In the genomic region with DNA sequence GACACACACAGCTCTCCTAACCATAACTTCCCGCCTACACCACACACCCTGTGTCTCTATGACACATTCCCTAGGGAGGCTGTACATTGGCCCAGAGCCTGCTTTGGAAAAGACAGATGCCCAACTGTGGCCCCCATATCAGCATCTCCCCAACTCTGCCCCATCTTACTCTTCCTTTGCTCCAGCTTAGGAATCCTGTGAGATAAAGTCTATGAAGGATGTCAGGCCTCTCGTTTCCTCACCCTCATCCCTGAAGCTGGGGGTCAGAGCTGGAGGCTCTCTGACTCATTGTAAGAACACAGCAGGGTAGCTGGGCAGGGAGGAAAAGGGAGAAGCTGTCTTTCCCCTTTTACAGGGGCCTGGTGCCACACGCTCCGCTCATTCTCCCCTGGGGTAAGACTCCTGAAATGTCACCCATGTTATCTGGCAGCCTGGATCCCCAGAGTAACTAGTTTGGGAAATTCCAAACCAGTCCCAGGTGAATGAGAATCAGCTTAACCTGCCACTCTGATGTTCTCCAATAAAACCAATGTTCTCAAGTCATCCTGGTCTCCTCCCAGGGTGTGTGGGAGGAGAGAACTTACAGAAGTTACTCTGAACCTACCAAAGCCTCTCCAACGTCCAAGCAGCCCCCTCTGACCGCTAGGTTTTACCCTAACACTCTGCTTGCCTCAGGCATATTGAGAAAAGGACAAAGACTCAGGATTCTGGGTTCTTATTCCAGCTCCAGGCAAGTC, we compare ENCODE assay signal across 10 cellular contexts. TPM values are rescaled to one million over a fixed set of nuclear protein-coding genes. Genes with fewer than 3 reads are reported as not detected.
DNase-seq lines count a peak whose midpoint lies in the region; ATAC-seq and TF ChIP-seq lines count a peak whose summit lies in the region.
"Had no signal": no experiment of that assay in that cellular context is flagged by ENCODE, and none has a peak within 500 bp of the region (broad histone marks: within the 10 kb centered on the region; RNA-seq: fewer than 3 reads in every experiment).

No MANE protein-coding gene starts in this region.

- CTCF ChIA-PET in MCF 10A (lab: Yijun Ruan, JAX): interaction anchor here (0.6 to 2.6 kb wide), 11 partner anchors 10 to 218 kb away, joined by 3 to 12 read pairs (median 4); no protein-coding TSS in a partner anchor

- ATAC-seq in stimulated activated naive CD8-positive, alpha-beta T cell treated with anti-CD3 and anti-CD28 coated beads, Interleukin-15, amount 100 ng/mL, for 72 hours: no peak

- no peaks in the 10 kb centered on the region for H3K9me3 Mint-ChIP-seq in MCF 10A (ENCODE audit: unreplicated experiment)
- no peaks in the 10 kb centered on the region for H3K9me3 Mint-ChIP-seq in stimulated activated naive CD8-positive, alpha-beta T cell treated with anti-CD3 and anti-CD28 coated beads, Interleukin-15, amount 100 ng/mL, for 72 hours
- H3K9me3 Mint-ChIP-seq: central memory CD8-positive, alpha-beta T cell had no signal

- H3K27ac ChIP-seq in BLaER1 treated with 17β-estradiol and CSF1 and Interleukin-3, amounts not matched to agents 10 nM and 100 nM: peak overlapping the region in 9 of 11 experiments; percentile 7 to 58 (median 29); a peak in 10 of 22 replicates

- DNase-seq in MV-4-11 (lab: John Stamatoyannopoulos, UW) (peak; percentile 36), MCF 10A (ENCODE audit: unreplicated experiment) (peak; percentile 78), amygdala (lab: John Stamatoyannopoulos, UW) (no peak), activated T-cell treated with anti-CD3 and anti-CD28 coated beads for 4 hours (no peak)
- DNase-seq in stimulated activated naive CD8-positive, alpha-beta T cell treated with anti-CD3 and anti-CD28 coated beads, Interleukin-15, amount 100 ng/mL, for 72 hours: no peak
- no peak for DNase-seq in activated CD4-positive, alpha-beta T cell treated with anti-CD3 and anti-CD28 coated beads, Interleukin-2, amount 50 U/mL, for 48 hours
- DNase-seq: activated CD4-positive, alpha-beta T cell treated with anti-CD3 and anti-CD28 coated beads for 4 hours had no signal

- peaks cover 12% of the 10 kb centered on the region for H3K36me3 Mint-ChIP-seq in MCF 10A (ENCODE audit: insufficient read depth, unreplicated experiment)

- peaks cover 42 to 50% (median 47%) of the 10 kb centered on the region in 10 experiments for H3K4me1 ChIP-seq in BLaER1 treated with 17β-estradiol and CSF1 and Interleukin-3, amounts not matched to agents 10 nM and 100 nM
- peaks cover 56% of the 10 kb centered on the region for H3K4me1 ChIP-seq in mucosa of stomach (ENCODE audit: control insufficient read depth, insufficient read depth, low read length)

- POLR2A ChIA-PET in MCF 10A (lab: Yijun Ruan, JAX): interaction anchor here (0.5 to 6.9 kb wide), 19 partner anchors 9 to 199 kb away, joined by 3 to 65 read pairs (median 5); a partner anchor contains a TSS

- no peak overlapping the region for H3K4me3 ChIP-seq in BLaER1 treated with 17β-estradiol and CSF1 and Interleukin-3, amounts not matched to agents 10 nM and 100 nM
- H3K4me3 ChIP-seq in mucosa of stomach (ENCODE audit: low read length): peak overlapping the region; percentile 36

- no peak for TF ChIP-seq CTCF in MCF 10A (IDR thresholded peaks at IDR 0.05; ENCODE audit: unreplicated experiment)

- H3K4me2 ChIP-seq in BLaER1 treated with 17β-estradiol and CSF1 and Interleukin-3, amounts not matched to agents 10 nM and 100 nM: peak overlapping the region; percentile 57 to 100 (median 99)

- intact Hi-C loops in MCF 10A (cut with micrococcal nuclease): no loop called here

- BruUV-seq in MCF 10A (replicated peaks; lab: Mats Ljungman, UMichigan): no TSS peak

- peak overlapping the region; percentile 74 for H3K27ac Mint-ChIP-seq in MCF 10A (ENCODE audit: low read depth, unreplicated experiment)
- peak overlapping the region in 1 of 2 donors; percentile 85 for H3K27ac Mint-ChIP-seq in stimulated activated naive CD8-positive, alpha-beta T cell treated with anti-CD3 and anti-CD28 coated beads, Interleukin-15, amount 100 ng/mL, for 72 hours

- no peaks in the 10 kb centered on the region for H3K27me3 Mint-ChIP-seq in MCF 10A (ENCODE audit: insufficient read depth, unreplicated experiment)
- peaks cover 7% of the 10 kb centered on the region for H3K27me3 Mint-ChIP-seq in stimulated activated naive CD8-positive, alpha-beta T cell treated with anti-CD3 and anti-CD28 coated beads, Interleukin-15, amount 100 ng/mL, for 72 hours
- H3K27me3 Mint-ChIP-seq: central memory CD8-positive, alpha-beta T cell had no signal

- peak overlapping the region; percentile 43 for H3K4me3 Mint-ChIP-seq in MCF 10A (ENCODE audit: unreplicated experiment)
- H3K4me3 Mint-ChIP-seq in stimulated activated naive CD8-positive, alpha-beta T cell treated with anti-CD3 and anti-CD28 coated beads, Interleukin-15, amount 100 ng/mL, for 72 hours: no peak overlapping the region
- H3K4me3 Mint-ChIP-seq: central memory CD8-positive, alpha-beta T cell had no signal

- peaks cover 31% of the 10 kb centered on the region for H3K4me1 Mint-ChIP-seq in MCF 10A (ENCODE audit: insufficient read depth, unreplicated experiment)
- H3K4me1 Mint-ChIP-seq in stimulated activated naive CD8-positive, alpha-beta T cell treated with anti-CD3 and anti-CD28 coated beads, Interleukin-15, amount 100 ng/mL, for 72 hours: peaks cover 25% of the 10 kb centered on the region

- H3K36me3 ChIP-seq in BLaER1 treated with 17β-estradiol and CSF1 and Interleukin-3, amounts not matched to agents 10 nM and 100 nM: peaks cover 6 to 20% (median 16%) of the 10 kb centered on the region in 11 experiments; a peak in 17 of 22 replicates
- no peaks in the 10 kb centered on the region for H3K36me3 ChIP-seq in mucosa of stomach (ENCODE audit: control insufficient read depth, insufficient read depth, low read length)

- H3K27me3 ChIP-seq in BLaER1 treated with 17β-estradiol and CSF1 and Interleukin-3, amounts not matched to agents 10 nM and 100 nM: peaks cover 0 to 9% (median 0%) of the 10 kb centered on the region in 11 experiments; a peak in 3 of 22 replicates
- H3K27me3 ChIP-seq in mucosa of stomach (ENCODE audit: control insufficient read depth, insufficient read depth, low read length): no peaks in the 10 kb centered on the region

- H4K20me1 ChIP-seq in BLaER1 treated with 17β-estradiol and CSF1 and Interleukin-3, amounts not matched to agents 10 nM and 100 nM: peaks cover 0 to 41% (median 11%) of the 10 kb centered on the region in 11 experiments; a peak in 13 of 22 replicates

- peak overlapping the region in 10 of 11 experiments; percentile 2 to 61 (median 32); a peak in 11 of 22 replicates for H3K9ac ChIP-seq in BLaER1 treated with 17β-estradiol and CSF1 and Interleukin-3, amounts not matched to agents 10 nM and 100 nM
- peak overlapping the region; percentile 58 for H3K9ac ChIP-seq in mucosa of stomach (ENCODE audit: low read length)

- H3K9me3 ChIP-seq in BLaER1 treated with 17β-estradiol and CSF1 and Interleukin-3, amounts not matched to agents 10 nM and 100 nM (replicated peaks in 1 of 11): no peaks in the 10 kb centered on the region
- no peaks in the 10 kb centered on the region for H3K9me3 ChIP-seq in mucosa of stomach (ENCODE audit: control insufficient read depth, low read length)

RNA-seq across cellular contexts. Expression of a gene that starts 2.8 kb away (rescaled TPM):
- 4.9 and 5.6 TPM in 2 replicates for total RNA-seq in MCF 10A (2022)

RNA-seq across cellular contexts. Expression of a gene that starts 39.0 kb away (rescaled TPM):
- total RNA-seq in MCF 10A (2022): 31.9 and 32.8 TPM in 2 replicates

RNA-seq across cellular contexts. Expression of a gene that starts 39.8 kb away (rescaled TPM):
- total RNA-seq in MCF 10A (2022): 73.5 and 78.3 TPM in 2 replicates

RNA-seq across cellular contexts. Expression of a gene that starts 58.3 kb away (rescaled TPM):
- total RNA-seq in MCF 10A (2022): 59.8 and 62.2 TPM in 2 replicates

Comparison
In these comparisons a context has a peak if more than half of its experiments do, and no peak if none do; other contexts are left out.
1. DNase-seq: peak in MV-4-11 (single experiment) and MCF 10A (single experiment); none in amygdala (0 of 56), activated T-cell treated with anti-CD3 and anti-CD28 coated beads for 4 hours (single experiment), stimulated activated naive CD8-positive, alpha-beta T cell treated with anti-CD3 and anti-CD28 coated beads, Interleukin-15, amount 100 ng/mL, for 72 hours (0 of 2) and activated CD4-positive, alpha-beta T cell treated with anti-CD3 and anti-CD28 coated beads, Interleukin-2, amount 50 U/mL, for 48 hours (0 of 2).